In genomic region chr17:20179031-20179430, GRCh38 we compare ENCODE assay signal across 20 cellular contexts.
DNase-seq lines count a peak whose midpoint lies in the region; TF ChIP-seq lines count a peak whose summit lies in the region.
"Had no signal": no experiment of that assay in that cellular context is flagged by ENCODE, and none has a peak within 500 bp of the region (broad histone marks: within the 10 kb centered on the region; RNA-seq: fewer than 3 reads in every experiment).

No MANE protein-coding gene starts in this region.

- H3K79me2 ChIP-seq in H9 (ENCODE audit: insufficient read depth, low read length) = peaks cover 6% of the 10 kb centered on the region; the same call in 1 of the 2 replicates

- no peak overlapping the region for H2BK120ac ChIP-seq in H9 (ENCODE audit: low read depth, low read length, poor library complexity, severe bottlenecking)

- H3K56ac ChIP-seq in H9 (ENCODE audit: insufficient read length, low read depth, low read length) = no peak overlapping the region

- H3K23ac ChIP-seq in H9 (ENCODE audit: insufficient read length, low read depth, low read length) = no peak overlapping the region

- no peak overlapping the region for H2BK5ac ChIP-seq in H9 (ENCODE audit: insufficient read length, low read length)

- H3K27me3 ChIP-seq in H9 (ENCODE audit: insufficient read depth, low read length) = no peaks in the 10 kb centered on the region
- H3K27me3 ChIP-seq in dorsolateral prefrontal cortex = no peaks in the 10 kb centered on the region
- H3K27me3 ChIP-seq in colonic mucosa = no peaks in the 10 kb centered on the region
- H3K27me3 ChIP-seq: BLaER1 treated with 17β-estradiol and CSF1 and Interleukin-3, amounts not matched to agents 10 nM and 100 nM; SJSA1 had no signal

- no peak overlapping the region for H2BK20ac ChIP-seq in H9 (ENCODE audit: low read depth, low read length, poor library complexity, severe bottlenecking)

- H3K79me1 ChIP-seq in H9 (ENCODE audit: insufficient read depth, low read depth, low read length, poor library complexity, severe bottlenecking) = peaks cover 13% of the 10 kb centered on the region

- no peaks in the 10 kb centered on the region for H3K23me2 ChIP-seq in H9 (ENCODE audit: insufficient read length, low read depth, low read length, poor library complexity, severe bottlenecking)

- H3K4me3 ChIP-seq in dorsolateral prefrontal cortex (peak overlapping the region in 2 of 59 donors; percentile 1 to 3), colonic mucosa (no peak overlapping the region)
- H3K4me3 ChIP-seq: BLaER1 treated with 17β-estradiol and CSF1 and Interleukin-3, amounts not matched to agents 10 nM and 100 nM; GM12878; HAP-1; SJSA1 had no signal

- DNase-seq in Ammon's horn (ENCODE audit: low spot score) (peak; percentile 59), H9 (no peak), dorsolateral prefrontal cortex (peak in 3 of 10 donors; percentile 40 to 66 (median 56)), pons (ENCODE audit: low spot score) (peak; percentile 58), NCI-H1105 treated with DMSO at 0.1 percent for 48 hours (lab: John Stamatoyannopoulos, UW) (no peak), nephron progenitor cell (no peak), colonic mucosa (no peak)
- DNase-seq: ACHN; CD8-positive, alpha-beta T cell; DND-41; Kasumi-1; NCI-H1417; NCI-H187 treated with DMSO at 0.1 percent for 48 hours; NCI-H2107; NCI-H510A treated with DMSO at 0.1 percent for 48 hours; NCI-H774 had no signal

- H3K14ac ChIP-seq in H9 (ENCODE audit: insufficient read depth, low read length) = no peak overlapping the region; the same call in 1 of the 2 replicates

- no peak overlapping the region for H4K91ac ChIP-seq in H9 (ENCODE audit: insufficient read length, low read depth, low read length)

- no peak overlapping the region for H3T11ph ChIP-seq in H9 (ENCODE audit: low read length)

- no peaks in the 10 kb centered on the region; the same call in 1 of the 2 replicates for H3K27me3 Mint-ChIP-seq in H9 (ENCODE audit: low read depth)
- no peaks in the 10 kb centered on the region for H3K27me3 Mint-ChIP-seq in nephron progenitor cell (ENCODE audit: low read depth, poor library complexity)

- H2AFZ ChIP-seq in H9 (ENCODE audit: low read length) = no peak overlapping the region

- intact Hi-C loops in dorsolateral prefrontal cortex (cut with DNase I) (no loop called here), colonic mucosa (cut with DNase I) (no loop called here)

- no peak overlapping the region for H3K9ac ChIP-seq in H9 (ENCODE audit: extremely low read depth, insufficient read length, low read length)
- no peak overlapping the region for H3K9ac ChIP-seq in colonic mucosa (ENCODE audit: low read depth in 2 of 2, low read length in 2 of 2)
- H3K9ac ChIP-seq: BLaER1 treated with 17β-estradiol and CSF1 and Interleukin-3, amounts not matched to agents 10 nM and 100 nM had no signal

- no peaks in the 10 kb centered on the region for H3K36me3 ChIP-seq in colonic mucosa
- H3K36me3 ChIP-seq: HAP-1 had no signal

- H4K8ac ChIP-seq in H9 (replicated peaks; ENCODE audit: insufficient read length, low read depth, low read length) = no peak overlapping the region

- no peak for TF ChIP-seq CTCF in H9 (conservative IDR thresholded peaks at IDR 0.05)
- no peak for TF ChIP-seq CTCF in dorsolateral prefrontal cortex (IDR thresholded peaks at IDR 0.05 in 54 of 56, conservative IDR thresholded peaks at IDR 0.05 in 2 of 56; ENCODE audit: low read depth in 1 of 56, partially characterized antibody in 56 of 56)
- no peak for TF ChIP-seq CTCF in nephron progenitor cell (IDR thresholded peaks at IDR 0.05)
- no peak for TF ChIP-seq CTCF in colonic mucosa (IDR thresholded peaks at IDR 0.05)

- no peaks in the 10 kb centered on the region for H3K9me3 ChIP-seq in H9 (ENCODE audit: control insufficient read depth, low read depth, low read length)
- H3K9me3 ChIP-seq in colonic mucosa = no peaks in the 10 kb centered on the region
- H3K9me3 ChIP-seq: BLaER1 treated with 17β-estradiol and CSF1 and Interleukin-3, amounts not matched to agents 10 nM and 100 nM; HAP-1; SJSA1 had no signal

- H2AK5ac ChIP-seq in H9 (ENCODE audit: insufficient read length, low read length) = no peak overlapping the region

- H3K4me3 Mint-ChIP-seq in H9 (no peak overlapping the region), nephron progenitor cell (no peak overlapping the region)
- H3K4me3 Mint-ChIP-seq: CD8-positive, alpha-beta T cell had no signal

- WGBS in H9 (ENCODE audit: extremely low coverage, insufficient read length, low lambda C conversion rate) = no CpG with 5 or more reads among the region's 3 CpGs

- H3K4me2 ChIP-seq in H9 (ENCODE audit: insufficient read depth, insufficient read length, low read length) = no peak overlapping the region
- H3K4me2 ChIP-seq: BLaER1 treated with 17β-estradiol and CSF1 and Interleukin-3, amounts not matched to agents 10 nM and 100 nM had no signal

- H4K20me1 ChIP-seq in H9 (ENCODE audit: control insufficient read depth, insufficient read depth, insufficient read length) = no peaks in the 10 kb centered on the region

- no peak overlapping the region for H3K4ac ChIP-seq in H9 (ENCODE audit: low read depth, low read length)

- H3K9me3 Mint-ChIP-seq in H9 = no peaks in the 10 kb centered on the region
- no peaks in the 10 kb centered on the region for H3K9me3 Mint-ChIP-seq in nephron progenitor cell
- H3K9me3 Mint-ChIP-seq: CD8-positive, alpha-beta T cell had no signal

- H3K4me1 Mint-ChIP-seq in H9 (peaks cover 53% of the 10 kb centered on the region in 2 experiments), nephron progenitor cell (peaks cover 7% of the 10 kb centered on the region)

- no peak overlapping the region for H2BK15ac ChIP-seq in H9 (ENCODE audit: low read depth, low read length)

- no peak overlapping the region for H4K5ac ChIP-seq in H9 (ENCODE audit: insufficient read length, low read depth, low read length)

- H3K27ac ChIP-seq in H9 (ENCODE audit: insufficient read length, low read depth, low read length) = no peak overlapping the region
- peak overlapping the region in 52 of 59 donors; percentile 1 to 97 (median 58) for H3K27ac ChIP-seq in dorsolateral prefrontal cortex
- H3K27ac ChIP-seq in colonic mucosa = no peak overlapping the region
- H3K27ac ChIP-seq: BLaER1 treated with 17β-estradiol and CSF1 and Interleukin-3, amounts not matched to agents 10 nM and 100 nM; SJSA1 had no signal

- H3K27ac Mint-ChIP-seq in H9 = peak overlapping the region; percentile 39 to 53 (median 50); a peak in 3 of 7 replicates
- no peak overlapping the region for H3K27ac Mint-ChIP-seq in nephron progenitor cell
- H3K27ac Mint-ChIP-seq: CD8-positive, alpha-beta T cell had no signal

- H3K4me1 ChIP-seq in H9 (ENCODE audit: insufficient read depth, low read length) (peaks cover 13% of the 10 kb centered on the region), colonic mucosa (no peaks in the 10 kb centered on the region)
- H3K4me1 ChIP-seq: HAP-1 had no signal

- H2BK12ac ChIP-seq in H9 (ENCODE audit: insufficient read length, low read depth, low read length) = no peak overlapping the region

- H3K36me3 Mint-ChIP-seq in H9 (ENCODE audit: insufficient read depth in 1 of 3, low read depth in 3 of 3) (no peaks in the 10 kb centered on the region), nephron progenitor cell (ENCODE audit: low read depth) (no peaks in the 10 kb centered on the region)
- H3K36me3 Mint-ChIP-seq: CD8-positive, alpha-beta T cell had no signal

- H3K18ac ChIP-seq in H9 (ENCODE audit: insufficient read length, low read depth, low read length) = no peak overlapping the region

Comparison
In these comparisons a context has a peak if more than half of its experiments do, and no peak if none do; other contexts are left out.
1. DNase-seq: peak in Ammon's horn (single experiment) and pons (single experiment); none in H9 (single experiment), NCI-H1105 treated with DMSO at 0.1 percent for 48 hours (single experiment), nephron progenitor cell (single experiment) and colonic mucosa (single experiment).
2. H3K27ac ChIP-seq: peak in dorsolateral prefrontal cortex (52 of 59); none in H9 (single experiment) and colonic mucosa (single experiment).